14 cellular contexts compared by ENCODE assay signal in genomic region chr2:233114421-233114861, GRCh38. TPM values are rescaled to one million over a fixed set of nuclear protein-coding genes. Genes with fewer than 3 reads are reported as not detected.
A peak's percentile ranks its signal among the peaks of the same experiment; 100 is the strongest.
DNase-seq lines count a peak whose midpoint lies in the region; ATAC-seq and TF ChIP-seq lines count a peak whose summit lies in the region.
"Had no signal": no experiment of that assay in that cellular context is flagged by ENCODE, and none has a peak within 500 bp of the region (broad histone marks: within the 10 kb centered on the region; RNA-seq: fewer than 3 reads in every experiment).

No MANE protein-coding gene starts in this region.

- H3K4me1 Mint-ChIP-seq in activated CD4-positive, alpha-beta T cell treated with anti-CD3 and anti-CD28 coated beads for 36 hours = peaks cover 58% of the 10 kb centered on the region
- peaks cover 35% of the 10 kb centered on the region for H3K4me1 Mint-ChIP-seq in CD14-positive monocyte

- peaks cover 21% of the 10 kb centered on the region for H3K36me3 Mint-ChIP-seq in activated CD4-positive, alpha-beta T cell treated with anti-CD3 and anti-CD28 coated beads for 36 hours (ENCODE audit: low read depth)
- H3K36me3 Mint-ChIP-seq in CD14-positive monocyte = peaks cover 35 to 54% of the 10 kb centered on the region in 2 donors

- CTCF ChIA-PET in activated CD4-positive, alpha-beta T cell treated with anti-CD3 and anti-CD28 coated beads for 36 hours (lab: Charles Lee) = interaction anchor here (0.7 kb wide), 1 partner anchor 130 kb away, joined by 3 read pairs; no protein-coding TSS in a partner anchor

- no peak for TF ChIP-seq CTCF in CD14-positive monocyte (IDR thresholded peaks at IDR 0.05)

- H3K9me3 Mint-ChIP-seq in activated CD4-positive, alpha-beta T cell treated with anti-CD3 and anti-CD28 coated beads for 36 hours (ENCODE audit: low read depth) = no peaks in the 10 kb centered on the region
- H3K9me3 Mint-ChIP-seq in CD14-positive monocyte = peaks cover 0 to 2% (median 0%) of the 10 kb centered on the region in 7 donors

- no peak for DNase-seq in activated CD4-positive, alpha-beta T cell treated with anti-CD3 and anti-CD28 coated beads for 36 hours
- DNase-seq in activated CD4-positive, alpha-beta T cell treated with anti-CD3 and anti-CD28 coated beads for 1 hour = no peak
- DNase-seq in Jurkat, Clone E6-1 (ENCODE audit: low read depth, low spot score) = peak; percentile 88
- peak; percentile 23 for DNase-seq in central memory CD4-positive, alpha-beta T cell
- DNase-seq in smooth muscle cell of the brain vasculature (ENCODE audit: low read depth, low spot score) (peak; percentile 93), CD14-positive monocyte (ENCODE audit: low spot score) (no peak), NCI-H1930 (lab: John Stamatoyannopoulos, UW) (no peak), EL (no peak)
- DNase-seq: 8988T, COR-L47, GOT3, NCI-H2107, NCI-H748 treated with DMSO at 0.1 percent for 48 hours had no signal

- peak overlapping the region; percentile 47 for H3K27ac Mint-ChIP-seq in activated CD4-positive, alpha-beta T cell treated with anti-CD3 and anti-CD28 coated beads for 36 hours
- H3K27ac Mint-ChIP-seq in CD14-positive monocyte = peak overlapping the region in 3 of 7 donors; percentile 40 to 75 (median 74)

- H3K4me3 Mint-ChIP-seq in activated CD4-positive, alpha-beta T cell treated with anti-CD3 and anti-CD28 coated beads for 36 hours = no peak overlapping the region
- no peak overlapping the region for H3K4me3 Mint-ChIP-seq in CD14-positive monocyte

- H3K27me3 Mint-ChIP-seq in activated CD4-positive, alpha-beta T cell treated with anti-CD3 and anti-CD28 coated beads for 36 hours = no peaks in the 10 kb centered on the region
- H3K27me3 Mint-ChIP-seq in CD14-positive monocyte (ENCODE audit: low read depth in 3 of 3) = peaks cover 0 to under 1% (median 0%) of the 10 kb centered on the region in 3 donors

- H3K4me3 ChIP-seq in Jurkat, Clone E6-1 (ENCODE audit: low read length) = no peak overlapping the region

- intact Hi-C loops in activated CD4-positive, alpha-beta T cell treated with anti-CD3 and anti-CD28 coated beads for 36 hours (cut with DNase I, micrococcal nuclease) = no loop called here
- intact Hi-C loops in CD14-positive monocyte (cut with micrococcal nuclease) = no loop called here

- POLR2A ChIA-PET in activated CD4-positive, alpha-beta T cell treated with anti-CD3 and anti-CD28 coated beads for 36 hours (lab: Charles Lee) = no interaction called here

- peak; percentile 51 for ATAC-seq in activated CD4-positive, alpha-beta T cell treated with anti-CD3 and anti-CD28 coated beads for 36 hours
- ATAC-seq: SK-N-SH treated with all-trans-retinoic acid at 6 μM for 48 hours had no signal

RNA-seq across cellular contexts. Expression of gene INPP5D, which starts 54.3 kb away (rescaled TPM):
- 10 to 100 TPM; 40.5 to 53.4 TPM for total RNA-seq in activated CD4-positive, alpha-beta T cell treated with anti-CD3 and anti-CD28 coated beads for 36 hours
- polyA plus RNA-seq in Jurkat, Clone E6-1 (2012; ENCODE audit: insufficient read depth, insufficient read length) = 19.7 TPM
- 10 to 100 TPM; 30.6 to 54.8 TPM for polyA plus RNA-seq in CD14-positive monocyte

Comparison
In these comparisons a context has a peak if more than half of its experiments do, and no peak if none do; other contexts are left out.
1. DNase-seq: peak in Jurkat, Clone E6-1 (single experiment), central memory CD4-positive, alpha-beta T cell (single experiment) and smooth muscle cell of the brain vasculature (single experiment); none in activated CD4-positive, alpha-beta T cell treated with anti-CD3 and anti-CD28 coated beads for 36 hours (single experiment), activated CD4-positive, alpha-beta T cell treated with anti-CD3 and anti-CD28 coated beads for 1 hour (single experiment), CD14-positive monocyte (single experiment), NCI-H1930 (0 of 2) and EL (single experiment).